8 cellular contexts compared by ENCODE assay signal in genomic region chr16:87472935-87473334, GRCh38.
"Had no signal": no experiment of that assay in that cellular context is flagged by ENCODE, and none has a peak within 500 bp of the region (broad histone marks: within the 10 kb centered on the region; RNA-seq: fewer than 3 reads in every experiment).

No MANE protein-coding gene starts in this region.

- DNase-seq: GM23248, GOT3, H7, IMR-90, KG1 had no signal

- ATAC-seq: HCT116, K562 had no signal

- H3K4me3 ChIP-seq: GM23248, HAP-1, K562 had no signal

- H3K9me3 ChIP-seq: HAP-1 had no signal

- H3K27ac ChIP-seq: GM23248 had no signal
